1 cellular context compared by ENCODE assay signal in genomic region chr1:71295340-71295739, GRCh38.
TF ChIP-seq lines count a peak whose summit lies in the region.

No MANE protein-coding gene starts in this region.

TF ChIP-seq in GM23338, 12 proteins besides CTCF, POLR2A, EP300 and RAD21 (continued from another document):
- TF ChIP-seq ZNF462 (CRISPR knock-in tag; IDR thresholded peaks at IDR 0.05) (no peak), CREB1 (CRISPR knock-in tag; IDR thresholded peaks at IDR 0.05; ENCODE audit: low read depth) (no peak), POLR2AphosphoS5 (IDR thresholded peaks at IDR 0.05; ENCODE audit: low read depth) (no peak), EZH2 (IDR thresholded peaks at IDR 0.05; ENCODE audit: low read depth, unreplicated experiment) (no peak)
